ENCODE assay signal across 18 cellular contexts in the genomic region with DNA sequence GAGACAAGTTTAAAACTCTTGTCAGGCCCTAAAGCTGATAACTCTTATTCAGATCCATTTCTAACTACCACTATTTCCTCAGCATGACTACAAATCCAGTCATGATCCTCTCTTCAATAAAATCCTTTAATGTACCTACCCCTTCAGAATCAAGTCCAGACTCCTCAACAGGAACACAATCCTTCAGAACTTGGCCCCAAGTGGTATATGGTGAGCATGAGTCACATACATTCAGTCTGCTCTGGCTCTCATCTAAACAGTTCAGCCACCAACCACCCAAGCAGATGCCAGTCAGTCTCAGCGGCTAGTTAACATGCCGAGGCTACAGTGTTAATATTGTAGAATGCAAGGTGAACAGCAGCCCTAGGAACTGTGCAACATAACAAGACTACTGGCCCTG. TPM values are rescaled to one million over a fixed set of nuclear protein-coding genes. Genes with fewer than 3 reads are reported as not detected.
DNase-seq lines count a peak whose midpoint lies in the region; ATAC-seq lines count a peak whose summit lies in the region.
"Had no signal": no experiment of that assay in that cellular context is flagged by ENCODE, and none has a peak within 500 bp of the region (broad histone marks: within the 10 kb centered on the region; RNA-seq: fewer than 3 reads in every experiment).

No MANE protein-coding gene starts in this region.

- ATAC-seq in esophagus mucosa, result peak; percentile 95
- ATAC-seq: activated T-cell treated with anti-CD3 and anti-CD28 coated beads, Interleukin-2, amount 50 U/mL, for 4 hours; left lobe of liver; SK-N-SH treated with all-trans-retinoic acid at 6 μM for 48 hours had no signal

- no peak overlapping the region for H3K27ac ChIP-seq in SJSA1

- H3K36me3 ChIP-seq in SJSA1, result peaks cover 77% of the 10 kb centered on the region
- H3K36me3 ChIP-seq: BE2C had no signal

- DNase-seq in HPDE6-E6E7 (ENCODE audit: extremely low spot score), result peak; percentile 73
- peak; percentile 36 to 56 for DNase-seq in SJSA1 (ENCODE audit: low read depth in 1 of 2, low spot score in 2 of 2)
- DNase-seq in skeletal muscle cell (ENCODE audit: low read depth), result peak; percentile 36
- no peak for DNase-seq in stimulated activated CD4-positive, alpha-beta T cell treated with anti-CD3 and anti-CD28 coated beads, Interleukin-4, amount 100 ng/mL, for 4 hours
- DNase-seq in SKM-1 treated with dmso at 0.1 percent for 144 hours (lab: John Stamatoyannopoulos, UW; ENCODE audit: unreplicated experiment), result no peak
- DNase-seq in D341Med (ENCODE audit: low spot score), result no peak
- DNase-seq: activated CD4-positive, alpha-beta T cell treated with anti-CD3 and anti-CD28 coated beads, Interleukin-2, amount 50 U/mL, for 4 hours; activated naive CD4-positive, alpha-beta T cell treated with anti-CD3 and anti-CD28 coated beads, Interleukin-2, amount 50 U/mL, for 16 hours; activated T-cell treated with anti-CD3 and anti-CD28 coated beads, Interleukin-2, amount 50 U/mL, for 4 hours; BE2C; NCI-H1048; NCI-H2107; NCI-H69; occipital lobe; stimulated activated CD4-positive, alpha-beta T cell treated with anti-CD3 and anti-CD28 coated beads, Interleukin-4, amount 100 ng/mL, for 24 hours had no signal

- no peaks in the 10 kb centered on the region for H3K27me3 ChIP-seq in SJSA1 (replicated peaks)
- H3K27me3 ChIP-seq: BE2C had no signal

- no peak overlapping the region for H3K4me3 ChIP-seq in SJSA1
- no peak overlapping the region for H3K4me3 ChIP-seq in skeletal muscle cell (ENCODE audit: low read depth, low read length)

- H3K9me3 ChIP-seq in SJSA1 (replicated peaks), result no peaks in the 10 kb centered on the region
- H3K9me3 ChIP-seq: BE2C had no signal

- peaks cover 9% of the 10 kb centered on the region for H3K4me1 ChIP-seq in SJSA1 (replicated peaks)
- H3K4me1 ChIP-seq: BE2C had no signal

RNA-seq across cellular contexts. Expression of a gene that starts 9.7 kb away (rescaled TPM):
- total RNA-seq in SJSA1 (2014; rRNA removed; shearing (Covaris generic)), result 52.5 and 58.7 TPM in 2 replicates
- total RNA-seq in esophagus mucosa, result 4.7 TPM

RNA-seq across cellular contexts. Expression of a gene that starts 30.5 kb away (rescaled TPM):
- 3.5 and 7.3 TPM in 2 replicates for total RNA-seq in SJSA1 (2014; rRNA removed; shearing (Covaris generic))
- 9.3 TPM for total RNA-seq in esophagus mucosa

Comparison
In these comparisons a context has a peak if more than half of its experiments do, and no peak if none do; other contexts are left out.
1. DNase-seq: peak in HPDE6-E6E7 (single experiment), SJSA1 (2 of 2) and skeletal muscle cell (single experiment); none in stimulated activated CD4-positive, alpha-beta T cell treated with anti-CD3 and anti-CD28 coated beads, Interleukin-4, amount 100 ng/mL, for 4 hours (0 of 2), SKM-1 treated with dmso at 0.1 percent for 144 hours (single experiment) and D341Med (single experiment).